10 cellular contexts compared by ENCODE assay signal in genomic region chr10:96645191-96645721, GRCh38. TPM values are rescaled to one million over a fixed set of nuclear protein-coding genes. Genes with fewer than 3 reads are reported as not detected.
A peak's percentile ranks its signal among the peaks of the same experiment; 100 is the strongest.
DNase-seq lines count a peak whose midpoint lies in the region; ATAC-seq, FAIRE-seq and TF ChIP-seq lines count a peak whose summit lies in the region.
"Had no signal": no experiment of that assay in that cellular context is flagged by ENCODE, and none has a peak within 500 bp of the region (broad histone marks: within the 10 kb centered on the region; RNA-seq: fewer than 3 reads in every experiment).

No MANE protein-coding gene starts in this region.

- FAIRE-seq in GM19239 (lab: Jason Lieb, UNC) = peak; percentile 90

- no peaks in the 10 kb centered on the region for H3K27me3 Mint-ChIP-seq in stimulated activated memory B cell treated with anti-CD40 and anti-IgM and Interleukin-4, amounts not matched to agents 10 μg/mL and 1 μg/mL and 100 μg/mL, for 72 hours
- no peaks in the 10 kb centered on the region for H3K27me3 Mint-ChIP-seq in activated naive CD8-positive, alpha-beta T cell treated with anti-CD3 and anti-CD28 coated beads, Interleukin-2, amount 50 U/mL, for 24 hours

- H3K27ac ChIP-seq in right cardiac atrium (ENCODE audit: low read length) (no peak overlapping the region), foreskin keratinocyte (no peak overlapping the region)

- H3K4me3 Mint-ChIP-seq in stimulated activated memory B cell treated with anti-CD40 and anti-IgM and Interleukin-4, amounts not matched to agents 10 μg/mL and 1 μg/mL and 100 μg/mL, for 72 hours = peak overlapping the region; percentile 50
- no peak overlapping the region for H3K4me3 Mint-ChIP-seq in activated naive CD8-positive, alpha-beta T cell treated with anti-CD3 and anti-CD28 coated beads, Interleukin-2, amount 50 U/mL, for 24 hours

- no peaks in the 10 kb centered on the region for H3K9me3 Mint-ChIP-seq in stimulated activated memory B cell treated with anti-CD40 and anti-IgM and Interleukin-4, amounts not matched to agents 10 μg/mL and 1 μg/mL and 100 μg/mL, for 72 hours
- H3K9me3 Mint-ChIP-seq in activated naive CD8-positive, alpha-beta T cell treated with anti-CD3 and anti-CD28 coated beads, Interleukin-2, amount 50 U/mL, for 24 hours = no peaks in the 10 kb centered on the region

- H3K27me3 ChIP-seq in right cardiac atrium (ENCODE audit: control insufficient read depth, insufficient read depth) = no peaks in the 10 kb centered on the region
- H3K27me3 ChIP-seq in foreskin keratinocyte = peaks cover 11% of the 10 kb centered on the region

- intact Hi-C loops in right cardiac atrium (cut with DNase I) = no loop called here

- no peak for DNase-seq in GM19239 (ENCODE audit: insufficient read length, low spot score)
- DNase-seq in NOMO-1 (lab: John Stamatoyannopoulos, UW; ENCODE audit: unreplicated experiment in 2 of 2) = peak; percentile 19 to 47
- peak in 1 of 3 donors; percentile 53 for DNase-seq in right cardiac atrium
- DNase-seq in NCI-H226 = no peak
- no peak for DNase-seq in occipital lobe (lab: John Stamatoyannopoulos, UW)
- DNase-seq in activated naive CD8-positive, alpha-beta T cell treated with anti-CD3 and anti-CD28 coated beads, Interleukin-2, amount 50 U/mL, for 24 hours = no peak
- DNase-seq in foreskin keratinocyte = no peak
- DNase-seq: NCI-H774; stimulated activated CD4-positive, alpha-beta T cell treated with anti-CD3 and anti-CD28 coated beads, Interleukin-4, amount 100 ng/mL, for 24 hours had no signal

- WGBS in right cardiac atrium = 83% methylated on average over 13 of the region's 13 CpGs

- TF ChIP-seq CTCF in foreskin keratinocyte (conservative IDR thresholded peaks at IDR 0.05) = no peak

- peaks cover 59% of the 10 kb centered on the region for H3K36me3 Mint-ChIP-seq in stimulated activated memory B cell treated with anti-CD40 and anti-IgM and Interleukin-4, amounts not matched to agents 10 μg/mL and 1 μg/mL and 100 μg/mL, for 72 hours
- H3K36me3 Mint-ChIP-seq in activated naive CD8-positive, alpha-beta T cell treated with anti-CD3 and anti-CD28 coated beads, Interleukin-2, amount 50 U/mL, for 24 hours (ENCODE audit: low read depth) = peaks cover 2% of the 10 kb centered on the region

- H3K4me1 ChIP-seq in right cardiac atrium (ENCODE audit: control insufficient read depth, insufficient read depth, low read length) = no peaks in the 10 kb centered on the region
- no peaks in the 10 kb centered on the region for H3K4me1 ChIP-seq in foreskin keratinocyte

- ATAC-seq in right cardiac atrium (peak; percentile 54 to 68), foreskin keratinocyte (no peak)
- peak; percentile 92 for ATAC-seq in stimulated activated memory B cell treated with anti-CD40 and anti-IgM and Interleukin-4, amounts not matched to agents 10 μg/mL and 1 μg/mL and 100 μg/mL, for 72 hours
- ATAC-seq in activated naive CD8-positive, alpha-beta T cell treated with anti-CD3 and anti-CD28 coated beads, Interleukin-2, amount 50 U/mL, for 24 hours = no peak

- H3K9me3 ChIP-seq in right cardiac atrium (ENCODE audit: control insufficient read depth, low read length) = no peaks in the 10 kb centered on the region

- peaks cover 65% of the 10 kb centered on the region for H3K4me1 Mint-ChIP-seq in stimulated activated memory B cell treated with anti-CD40 and anti-IgM and Interleukin-4, amounts not matched to agents 10 μg/mL and 1 μg/mL and 100 μg/mL, for 72 hours
- peaks cover 38% of the 10 kb centered on the region for H3K4me1 Mint-ChIP-seq in activated naive CD8-positive, alpha-beta T cell treated with anti-CD3 and anti-CD28 coated beads, Interleukin-2, amount 50 U/mL, for 24 hours

- H3K4me3 ChIP-seq in right cardiac atrium (ENCODE audit: low read length) = no peak overlapping the region

- peak overlapping the region; percentile 89 for H3K27ac Mint-ChIP-seq in stimulated activated memory B cell treated with anti-CD40 and anti-IgM and Interleukin-4, amounts not matched to agents 10 μg/mL and 1 μg/mL and 100 μg/mL, for 72 hours
- H3K27ac Mint-ChIP-seq in activated naive CD8-positive, alpha-beta T cell treated with anti-CD3 and anti-CD28 coated beads, Interleukin-2, amount 50 U/mL, for 24 hours = no peak overlapping the region

RNA-seq across cellular contexts. Expression of gene TM9SF3, which starts 58.4 kb away (rescaled TPM):
- total RNA-seq in right cardiac atrium = 10 to 100 TPM; 69.6 to 93.4 (median 87.4) TPM
- polyA plus RNA-seq in right cardiac atrium = 24.4 TPM
- total RNA-seq in occipital lobe = 129 TPM
- total RNA-seq in foreskin keratinocyte = 90.0 and 90.9 TPM in 2 replicates
- 28.3 and 34.2 TPM in 2 replicates for polyA plus RNA-seq in foreskin keratinocyte

Comparison
In these comparisons a context has a peak if more than half of its experiments do, and no peak if none do; other contexts are left out.
1. DNase-seq: peak in NOMO-1 (2 of 2); none in GM19239 (single experiment), NCI-H226 (single experiment), occipital lobe (single experiment), activated naive CD8-positive, alpha-beta T cell treated with anti-CD3 and anti-CD28 coated beads, Interleukin-2, amount 50 U/mL, for 24 hours (single experiment) and foreskin keratinocyte (0 of 2).
2. ATAC-seq: peak in right cardiac atrium (2 of 2) and stimulated activated memory B cell treated with anti-CD40 and anti-IgM and Interleukin-4, amounts not matched to agents 10 μg/mL and 1 μg/mL and 100 μg/mL, for 72 hours (single experiment); none in activated naive CD8-positive, alpha-beta T cell treated with anti-CD3 and anti-CD28 coated beads, Interleukin-2, amount 50 U/mL, for 24 hours (single experiment) and foreskin keratinocyte (single experiment).